ENCODE assay signal across 27 cellular contexts in genomic region chr3:64560802-64561502, GRCh38.
DNase-seq lines count a peak whose midpoint lies in the region; FAIRE-seq and TF ChIP-seq lines count a peak whose summit lies in the region.
"Had no signal": no experiment of that assay in that cellular context is flagged by ENCODE, and none has a peak within 500 bp of the region (broad histone marks: within the 10 kb centered on the region; RNA-seq: fewer than 3 reads in every experiment).

No MANE protein-coding gene starts in this region.

- H3K4me2 ChIP-seq in neural progenitor cell, result no peak overlapping the region
- H3K4me2 ChIP-seq: BLaER1 had no signal

- H3F3A ChIP-seq in neural progenitor cell (ENCODE audit: low read depth), result peaks cover 14% of the 10 kb centered on the region

- no peaks in the 10 kb centered on the region for H4K20me1 ChIP-seq in neural progenitor cell (ENCODE audit: low read depth)
- H4K20me1 ChIP-seq: BLaER1 had no signal

- H3K36me3 Mint-ChIP-seq in neural progenitor cell, result peaks cover 9% of the 10 kb centered on the region
- no peaks in the 10 kb centered on the region for H3K36me3 Mint-ChIP-seq in activated naive CD4-positive, alpha-beta T cell treated with anti-CD3 and anti-CD28 coated beads for 36 hours (ENCODE audit: low read depth)
- H3K36me3 Mint-ChIP-seq: natural killer cell had no signal

- CTCF ChIA-PET in activated naive CD4-positive, alpha-beta T cell treated with anti-CD3 and anti-CD28 coated beads for 36 hours (lab: Charles Lee), result no interaction called here

- no peak for DNase-seq in ascending aorta (ENCODE audit: low spot score in 2 of 2)
- peak; percentile 5 for DNase-seq in fibroblast of villous mesenchyme (ENCODE audit: low read depth)
- no peak for DNase-seq in neural progenitor cell (ENCODE audit: low spot score)
- DNase-seq in testis, result peak; percentile 34
- no peak for DNase-seq in stomach
- DNase-seq in activated naive CD4-positive, alpha-beta T cell treated with anti-CD3 and anti-CD28 coated beads for 36 hours, result no peak
- no peak for DNase-seq in GM12892 (ENCODE audit: insufficient read length)
- no peak for DNase-seq in HuH-7 (ENCODE audit: low spot score)
- DNase-seq: activated CD8-positive, alpha-beta memory T cell treated with anti-CD3 and anti-CD28 coated beads for 24 hours; activated naive CD4-positive, alpha-beta T cell; activated T-cell treated with anti-CD3 and anti-CD28 coated beads, Interleukin-2, amount 50 U/mL, for 24 hours; amniotic stem cell; caudate nucleus; COR-L47; DMS79 treated with DMSO at 0.1 percent for 48 hours; GOT3; mesendoderm; natural killer cell; NCI-H1105; NCI-H2081 treated with DMSO at 0.1 percent for 48 hours; PC-3; SIG-M5; spleen; stimulated activated CD4-positive, alpha-beta T cell treated with anti-CD3 and anti-CD28 coated beads, Interleukin-4, amount 100 ng/mL, for 1 hour; stimulated activated naive CD4-positive, alpha-beta T cell treated with Interleukin-2 at 50 U/mL for 16 hours had no signal

- intact Hi-C loops in ascending aorta (cut with DNase I) (no loop called here), testis (cut with DNase I; ENCODE audit: low total_unique reads) (no loop called here), stomach (cut with DNase I; ENCODE audit: low total_unique reads) (no loop called here)
- intact Hi-C loops in activated naive CD4-positive, alpha-beta T cell treated with anti-CD3 and anti-CD28 coated beads for 36 hours (cut with micrococcal nuclease), result no loop called here

- TF ChIP-seq POLR2A in testis (IDR thresholded peaks at IDR 0.05) (no peak), stomach (IDR thresholded peaks at IDR 0.05) (no peak), GM12892 (IDR thresholded peaks at IDR 0.05; ENCODE audit: low read depth, low read length) (no peak)

- H3K27ac ChIP-seq in ascending aorta, result peak overlapping the region; percentile 41 to 72
- peak overlapping the region; percentile 23 for H3K27ac ChIP-seq in neural progenitor cell
- H3K27ac ChIP-seq in testis, result peak overlapping the region in 1 of 2 donors; percentile 31
- no peak overlapping the region for H3K27ac ChIP-seq in stomach
- H3K27ac ChIP-seq: BLaER1, spleen had no signal

- no peak overlapping the region for H3K4me3 Mint-ChIP-seq in neural progenitor cell
- no peak overlapping the region for H3K4me3 Mint-ChIP-seq in activated naive CD4-positive, alpha-beta T cell treated with anti-CD3 and anti-CD28 coated beads for 36 hours
- H3K4me3 Mint-ChIP-seq: activated T-cell treated with anti-CD3 and anti-CD28 coated beads, Interleukin-2, amount 50 U/mL, for 24 hours; natural killer cell had no signal

- no peak overlapping the region for H2AFZ ChIP-seq in neural progenitor cell (replicated peaks)

- no peak for TF ChIP-seq EP300 in stomach (IDR thresholded peaks at IDR 0.05)

- no peaks in the 10 kb centered on the region for H3K79me2 ChIP-seq in neural progenitor cell (ENCODE audit: low read depth)

- H3K9me3 ChIP-seq in ascending aorta (no peaks in the 10 kb centered on the region), neural progenitor cell (ENCODE audit: low read depth) (no peaks in the 10 kb centered on the region), testis (no peaks in the 10 kb centered on the region), stomach (no peaks in the 10 kb centered on the region)
- H3K9me3 ChIP-seq: BLaER1, spleen had no signal

- H3K4me1 ChIP-seq in ascending aorta (peaks cover 0 to 3% of the 10 kb centered on the region in 2 donors), neural progenitor cell (peaks cover 61% of the 10 kb centered on the region), testis (peaks cover 6% of the 10 kb centered on the region), stomach (peaks cover 0 to 3% (median 0%) of the 10 kb centered on the region in 4 donors)
- H3K4me1 ChIP-seq: BLaER1, spleen had no signal

- 32 to 36% methylated on average over 12 of the region's 12 CpGs for WGBS in testis, 2 donors
- WGBS in stomach, 5 donors, result 83 to 89% (median 88%) methylated on average over 12 of the region's 12 CpGs

- H3K9ac ChIP-seq in neural progenitor cell, result no peak overlapping the region
- H3K9ac ChIP-seq: BLaER1 had no signal

- no peaks in the 10 kb centered on the region for H3K27me3 Mint-ChIP-seq in neural progenitor cell (ENCODE audit: insufficient read depth, low read depth)
- peaks cover 3% of the 10 kb centered on the region for H3K27me3 Mint-ChIP-seq in activated naive CD4-positive, alpha-beta T cell treated with anti-CD3 and anti-CD28 coated beads for 36 hours (ENCODE audit: low read depth)
- H3K27me3 Mint-ChIP-seq: activated T-cell treated with anti-CD3 and anti-CD28 coated beads, Interleukin-2, amount 50 U/mL, for 24 hours had no signal

- H3K4me3 ChIP-seq in ascending aorta (peak overlapping the region in 1 of 2 donors; percentile 66), fibroblast of villous mesenchyme (ENCODE audit: low read depth, low read length) (peak overlapping the region; percentile 7), neural progenitor cell (no peak overlapping the region), testis (peak overlapping the region; percentile 19 to 29), stomach (no peak overlapping the region)
- H3K4me3 ChIP-seq: BLaER1, spleen had no signal

- peaks cover 3 to 20% of the 10 kb centered on the region in 2 donors for H3K36me3 ChIP-seq in ascending aorta
- no peaks in the 10 kb centered on the region for H3K36me3 ChIP-seq in neural progenitor cell
- no peaks in the 10 kb centered on the region for H3K36me3 ChIP-seq in testis (ENCODE audit: low read depth, missing control alignments)
- peaks cover 0 to 7% (median 0%) of the 10 kb centered on the region in 4 donors for H3K36me3 ChIP-seq in stomach
- H3K36me3 ChIP-seq: BLaER1 had no signal

- peaks cover 67% of the 10 kb centered on the region for H3K4me1 Mint-ChIP-seq in neural progenitor cell
- H3K4me1 Mint-ChIP-seq in activated naive CD4-positive, alpha-beta T cell treated with anti-CD3 and anti-CD28 coated beads for 36 hours (ENCODE audit: low read depth), result no peaks in the 10 kb centered on the region
- H3K4me1 Mint-ChIP-seq: natural killer cell had no signal

- peak overlapping the region; percentile 9 for H3K27ac Mint-ChIP-seq in neural progenitor cell
- H3K27ac Mint-ChIP-seq in activated naive CD4-positive, alpha-beta T cell treated with anti-CD3 and anti-CD28 coated beads for 36 hours, result no peak overlapping the region
- H3K27ac Mint-ChIP-seq: activated T-cell treated with anti-CD3 and anti-CD28 coated beads, Interleukin-2, amount 50 U/mL, for 24 hours; natural killer cell had no signal

- H3K27me3 ChIP-seq in ascending aorta (no peaks in the 10 kb centered on the region), neural progenitor cell (no peaks in the 10 kb centered on the region), testis (no peaks in the 10 kb centered on the region), stomach (no peaks in the 10 kb centered on the region)
- H3K27me3 ChIP-seq: BLaER1, spleen had no signal

- no peak for TF ChIP-seq CTCF in ascending aorta (IDR thresholded peaks at IDR 0.05)
- no peak for TF ChIP-seq CTCF in fibroblast of villous mesenchyme (IDR thresholded peaks at IDR 0.05; ENCODE audit: insufficient read depth, low read depth, low read length)
- no peak for TF ChIP-seq CTCF in neural progenitor cell (IDR thresholded peaks at IDR 0.05)
- no peak for TF ChIP-seq CTCF in testis (IDR thresholded peaks at IDR 0.05)
- no peak for TF ChIP-seq CTCF in stomach (IDR thresholded peaks at IDR 0.05)

- no peak for FAIRE-seq in GM12892 (lab: Jason Lieb, UNC)
- FAIRE-seq: urothelium cell line had no signal

- no peaks in the 10 kb centered on the region for H3K9me3 Mint-ChIP-seq in neural progenitor cell
- no peaks in the 10 kb centered on the region for H3K9me3 Mint-ChIP-seq in activated naive CD4-positive, alpha-beta T cell treated with anti-CD3 and anti-CD28 coated beads for 36 hours
- H3K9me3 Mint-ChIP-seq: activated T-cell treated with anti-CD3 and anti-CD28 coated beads, Interleukin-2, amount 50 U/mL, for 24 hours had no signal

Comparison
In these comparisons a context has a peak if more than half of its experiments do, and no peak if none do; other contexts are left out.
1. DNase-seq: peak in fibroblast of villous mesenchyme (single experiment) and testis (single experiment); none in ascending aorta (0 of 2), neural progenitor cell (single experiment), stomach (single experiment), activated naive CD4-positive, alpha-beta T cell treated with anti-CD3 and anti-CD28 coated beads for 36 hours (single experiment), GM12892 (single experiment) and HuH-7 (single experiment).
2. H3K27ac ChIP-seq: peak in ascending aorta (2 of 2) and neural progenitor cell (single experiment); none in stomach (0 of 5).
3. H3K4me3 ChIP-seq: peak in fibroblast of villous mesenchyme (single experiment) and testis (2 of 2); none in neural progenitor cell (single experiment) and stomach (0 of 4).